ENCODE assay signal across 10 cellular contexts in genomic region chr12:64612843-64613242, GRCh38. TPM values are rescaled to one million over a fixed set of nuclear protein-coding genes. Genes with fewer than 3 reads are reported as not detected.
A peak's percentile ranks its signal among the peaks of the same experiment; 100 is the strongest.
DNase-seq lines count a peak whose midpoint lies in the region; ATAC-seq and TF ChIP-seq lines count a peak whose summit lies in the region.
"Had no signal": no experiment of that assay in that cellular context is flagged by ENCODE, and none has a peak within 500 bp of the region (broad histone marks: within the 10 kb centered on the region; RNA-seq: fewer than 3 reads in every experiment).

No MANE protein-coding gene starts in this region.

- H2AFZ ChIP-seq in SK-N-SH (ENCODE audit: low read depth) = no peak overlapping the region
- H2AFZ ChIP-seq in OCI-LY3 (ENCODE audit: low read depth, low read length) = no peak overlapping the region

- 55% methylated on average over 4 of the region's 4 CpGs for WGBS in SK-N-SH (ENCODE audit: low lambda C conversion rate)
- 61 to 76% methylated on average over 4 of the region's 4 CpGs for WGBS in thyroid gland, 2 donors

- H3K4me2 ChIP-seq in SK-N-SH (peak overlapping the region; percentile 97), OCI-LY3 (ENCODE audit: low read length) (peak overlapping the region; percentile 91)

- ATAC-seq in SK-N-SH treated with all-trans-retinoic acid at 6 μM for 48 hours = no peak

- H3K9ac ChIP-seq in SK-N-SH = 0 out of 2 replicates have a peak overlapping the region, but pooled peaks have one; percentile 2
- H3K9ac ChIP-seq in OCI-LY3 (ENCODE audit: low read length) = peak overlapping the region; percentile 99

- CTCF ChIA-PET in SK-N-SH (lab: Yijun Ruan, JAX) = interaction anchor here (0.6 to 1.0 kb wide), 2 partner anchors 85 to 159 kb away, joined by 3 read pairs; no protein-coding TSS in a partner anchor

- H3K36me3 ChIP-seq in SK-N-SH (replicated peaks in 1 of 2; ENCODE audit: control insufficient read depth in 1 of 2, insufficient read depth in 2 of 2, low read length in 1 of 2) (peaks cover 0 to 8% of the 10 kb centered on the region in 2 experiments), OCI-LY3 (replicated peaks; ENCODE audit: low read depth, low read length) (peaks cover 48% of the 10 kb centered on the region), thyroid gland (no peaks in the 10 kb centered on the region)
- H3K36me3 ChIP-seq: cardiac muscle cell had no signal

- peak overlapping the region in 1 of 2 experiments; percentile 91; a peak in 1 of 4 replicates for H3K4me3 ChIP-seq in SK-N-SH (ENCODE audit: low read depth in 2 of 2, low read length in 1 of 2)
- H3K4me3 ChIP-seq in OCI-LY3 (ENCODE audit: low read length) = peak overlapping the region; percentile 98
- peak overlapping the region; percentile 94 for H3K4me3 ChIP-seq in coronary artery
- H3K4me3 ChIP-seq in skin epidermis = peak overlapping the region in 4 of 7 experiments; percentile 1 to 97 (median 94)
- no peak overlapping the region for H3K4me3 ChIP-seq in thyroid gland (replicated peaks in 1 of 3)

- DNase-seq in SK-N-SH = no peak
- DNase-seq in coronary artery (ENCODE audit: low spot score) = no peak
- no peak for DNase-seq in KG1 (lab: John Stamatoyannopoulos, UW)
- no peak for DNase-seq in ecto neural progenitor cell (ENCODE audit: low spot score)
- DNase-seq in thyroid gland = no peak
- DNase-seq: NCI-H226 had no signal

- no peak overlapping the region for H3K27ac ChIP-seq in SK-N-SH (ENCODE audit: low read depth in 2 of 2, low read length in 1 of 2)
- peak overlapping the region; percentile 95 for H3K27ac ChIP-seq in OCI-LY3 (ENCODE audit: low read length)
- peak overlapping the region; percentile 91 to 95 for H3K27ac ChIP-seq in coronary artery
- peak overlapping the region in 4 of 21 experiments; percentile 5 to 95 (median 93) for H3K27ac ChIP-seq in skin epidermis
- no peak overlapping the region for H3K27ac ChIP-seq in thyroid gland

- H3K27me3 ChIP-seq in SK-N-SH (ENCODE audit: insufficient read depth) = no peaks in the 10 kb centered on the region
- no peaks in the 10 kb centered on the region for H3K27me3 ChIP-seq in OCI-LY3 (ENCODE audit: low read depth, low read length)
- H3K27me3 ChIP-seq in thyroid gland = no peaks in the 10 kb centered on the region
- H3K27me3 ChIP-seq: cardiac muscle cell had no signal

- H4K20me1 ChIP-seq in SK-N-SH (ENCODE audit: insufficient read depth) (no peaks in the 10 kb centered on the region), OCI-LY3 (ENCODE audit: insufficient read depth, low read length) (peaks cover 50% of the 10 kb centered on the region)

- TF ChIP-seq POLR2A in thyroid gland (IDR thresholded peaks at IDR 0.05) = no peak

- no peak for TF ChIP-seq RAD21 in SK-N-SH (IDR thresholded peaks at IDR 0.05; ENCODE audit: low read length)

- TF ChIP-seq EP300 in SK-N-SH (IDR thresholded peaks at IDR 0.05; ENCODE audit: borderline replicate concordance in 1 of 2, low read depth in 1 of 2, low read length in 1 of 2) = no peak

- H3K9me3 ChIP-seq in SK-N-SH = no peaks in the 10 kb centered on the region
- no peaks in the 10 kb centered on the region for H3K9me3 ChIP-seq in OCI-LY3 (ENCODE audit: insufficient read depth, low read length)
- no peaks in the 10 kb centered on the region for H3K9me3 ChIP-seq in thyroid gland

- H3K4me1 ChIP-seq in SK-N-SH (ENCODE audit: control insufficient read depth in 1 of 2, insufficient read depth in 2 of 2, low read depth in 1 of 2, low read length in 1 of 2) (peaks cover 7 to 19% of the 10 kb centered on the region in 2 experiments; a peak in 3 of 4 replicates), OCI-LY3 (ENCODE audit: low read length) (peaks cover 39% of the 10 kb centered on the region), thyroid gland (peaks cover 3 to 17% of the 10 kb centered on the region in 2 donors)

- POLR2A ChIA-PET in SK-N-SH (lab: Yijun Ruan, JAX) = interaction anchor here (0.9 kb wide), 1 partner anchor 85 kb away, joined by 3 read pairs; no protein-coding TSS in a partner anchor

- H3K9me2 ChIP-seq in SK-N-SH = no peaks in the 10 kb centered on the region

- H3K79me2 ChIP-seq in SK-N-SH (ENCODE audit: insufficient read depth) = peaks cover 70% of the 10 kb centered on the region
- H3K79me2 ChIP-seq in OCI-LY3 (ENCODE audit: low read length) = peaks cover 82% of the 10 kb centered on the region

- H3F3A ChIP-seq in SK-N-SH (replicated peaks; ENCODE audit: insufficient read depth) = peaks cover 30% of the 10 kb centered on the region

- TF ChIP-seq CTCF in SK-N-SH (IDR thresholded peaks at IDR 0.05) (no peak), OCI-LY3 (IDR thresholded peaks at IDR 0.05; ENCODE audit: low read depth, low read length) (no peak), coronary artery (IDR thresholded peaks at IDR 0.05) (no peak), thyroid gland (IDR thresholded peaks at IDR 0.05) (no peak)

- intact Hi-C loops in thyroid gland (cut with DNase I) = no loop called here

TF ChIP-seq in SK-N-SH, 30 proteins besides CTCF, POLR2A, EP300 and RAD21:
- TF ChIP-seq RFX5 (IDR thresholded peaks at IDR 0.05; ENCODE audit: low read length) (no peak), NFIC (IDR thresholded peaks at IDR 0.05; ENCODE audit: borderline replicate concordance) (no peak), GATA2 (CRISPR knock-in tag; IDR thresholded peaks at IDR 0.05) (no peak), FOXM1 (IDR thresholded peaks at IDR 0.05; ENCODE audit: low read depth) (no peak), POLR2AphosphoS5 (IDR thresholded peaks at IDR 0.05; ENCODE audit: low read depth, low read length) (no peak), MXI1 (IDR thresholded peaks at IDR 0.05; ENCODE audit: low read depth, low read length) (no peak), YY1 (IDR thresholded peaks at IDR 0.05; ENCODE audit: low read depth) (no peak), SIN3A (IDR thresholded peaks at IDR 0.05; ENCODE audit: borderline replicate concordance, low read depth, low read length) (no peak), CHD2 (IDR thresholded peaks at IDR 0.05; ENCODE audit: low read length, partially characterized antibody) (no peak), RCOR1 (IDR thresholded peaks at IDR 0.05; ENCODE audit: low read length) (no peak), PBX3 (IDR thresholded peaks at IDR 0.05) (no peak)

TF ChIP-seq in SK-N-SH treated with all-trans-retinoic acid at 6 μM for 48 hours, 23 proteins besides CTCF, POLR2A, EP300 and RAD21 (continues in another document):
- no peak for TF ChIP-seq ZFP3 (CRISPR knock-in tag; IDR thresholded peaks at IDR 0.05)
- TF ChIP-seq CSDC2 (CRISPR knock-in tag; IDR thresholded peaks at IDR 0.05) = no peak
- no peak for TF ChIP-seq ISL1 (CRISPR knock-in tag; IDR thresholded peaks at IDR 0.05)
- no peak for TF ChIP-seq OSR1 (CRISPR knock-in tag; IDR thresholded peaks at IDR 0.05)
- TF ChIP-seq ZNF8 (CRISPR knock-in tag; IDR thresholded peaks at IDR 0.05) = no peak
- no peak for TF ChIP-seq ZFP30 (CRISPR knock-in tag; IDR thresholded peaks at IDR 0.05)
- TF ChIP-seq ZNF70 (CRISPR knock-in tag; IDR thresholded peaks at IDR 0.05) = no peak
- no peak for TF ChIP-seq CSRNP3 (CRISPR knock-in tag; IDR thresholded peaks at IDR 0.05)
- TF ChIP-seq PATZ1 (CRISPR knock-in tag; IDR thresholded peaks at IDR 0.05; ENCODE audit: borderline replicate concordance) = no peak
- TF ChIP-seq TOX (CRISPR knock-in tag; IDR thresholded peaks at IDR 0.05; ENCODE audit: borderline replicate concordance) = no peak
- no peak for TF ChIP-seq ZNF565 (CRISPR knock-in tag; conservative IDR thresholded peaks at IDR 0.05; ENCODE audit: low read depth)
- TF ChIP-seq POU6F1 (CRISPR knock-in tag; IDR thresholded peaks at IDR 0.05; ENCODE audit: borderline replicate concordance, low read depth) = no peak
- TF ChIP-seq RARB (CRISPR knock-in tag; IDR thresholded peaks at IDR 0.05) = no peak

RNA-seq across cellular contexts. Expression of gene RASSF3, which starts 2.5 kb away (rescaled TPM):
- 11.1 and 15.0 TPM in 2 replicates for polyA plus RNA-seq in SK-N-SH (2012; rRNA removed)
- 10.6 and 12.3 TPM in 2 replicates for polyA plus RNA-seq in SK-N-SH (2012; cell fraction: cytosol; rRNA removed)
- 6.8 and 7.0 TPM in 2 replicates for polyA plus RNA-seq in SK-N-SH (2012; cell fraction: nucleus; rRNA removed)
- total RNA-seq in thyroid gland = 10 to 100 TPM in 2 of 4 donors, 1 to 10 TPM in 2; 7.3 to 18.7 (median 11.2) TPM

Comparison
In these comparisons a context has a peak if more than half of its experiments do, and no peak if none do; other contexts are left out.
1. H3K27ac ChIP-seq: peak in OCI-LY3 (single experiment) and coronary artery (2 of 2); none in SK-N-SH (0 of 2) and thyroid gland (0 of 3).
2. H3K4me3 ChIP-seq: peak in OCI-LY3 (single experiment), coronary artery (single experiment) and skin epidermis (4 of 7); none in thyroid gland (0 of 3).